1 cellular context compared by ENCODE assay signal in genomic region chr17:75078097-75079022, GRCh38.
A peak's percentile ranks its signal among the peaks of the same experiment; 100 is the strongest.
TF ChIP-seq lines count a peak whose summit lies in the region.

No MANE protein-coding gene starts in this region.

TF ChIP-seq in A549, 52 proteins besides CTCF, POLR2A, EP300 and RAD21 (continued from another document):
- no peak for TF ChIP-seq HES2 (IDR thresholded peaks at IDR 0.05)
- TF ChIP-seq KDM1A (IDR thresholded peaks at IDR 0.05; ENCODE audit: low read depth) = no peak
- no peak for TF ChIP-seq ZC3H11A (IDR thresholded peaks at IDR 0.05)
- TF ChIP-seq HOXA7 (CRISPR knock-in tag; IDR thresholded peaks at IDR 0.05) = no peak
- peak; percentile 93 for TF ChIP-seq MAX (IDR thresholded peaks at IDR 0.05)
- TF ChIP-seq MYC (IDR thresholded peaks at IDR 0.05; ENCODE audit: borderline replicate concordance, low read length) = peak; percentile 50; the same call in 1 of the 2 replicates
- TF ChIP-seq USF2 (IDR thresholded peaks at IDR 0.05) = no peak
- TF ChIP-seq HOXB13 (CRISPR knock-in tag; IDR thresholded peaks at IDR 0.05; ENCODE audit: low read depth) = no peak; the same call in 1 of the 2 replicates
- TF ChIP-seq NFE2L2 (conservative IDR thresholded peaks at IDR 0.05; ENCODE audit: low read length) = no peak
- peak; percentile 21; the same call in 1 of the 2 replicates for TF ChIP-seq GATA3 (IDR thresholded peaks at IDR 0.05; ENCODE audit: borderline replicate concordance)
- no peak for TF ChIP-seq BHLHE40 (IDR thresholded peaks at IDR 0.05; ENCODE audit: low read depth, low read length)
- 0 out of 2 replicates have a peak, but pooled peaks have one; percentile 65 for TF ChIP-seq HEYL (CRISPR knock-in tag; IDR thresholded peaks at IDR 0.05)
- no peak for TF ChIP-seq EHF (CRISPR knock-in tag; IDR thresholded peaks at IDR 0.05)
- peak; percentile 31; the same call in 1 of the 2 replicates for TF ChIP-seq FOSL2 (IDR thresholded peaks at IDR 0.05)
- TF ChIP-seq FOSL2 (CRISPR knock-in tag; IDR thresholded peaks at IDR 0.05) = peak; percentile 83
- TF ChIP-seq CBX2 (IDR thresholded peaks at IDR 0.05; ENCODE audit: borderline replicate concordance, low read depth) = no peak
- TF ChIP-seq ATOH8 (CRISPR knock-in tag; IDR thresholded peaks at IDR 0.05; ENCODE audit: low read depth) = peak; percentile 50; the same call in 1 of the 2 replicates
- no peak for TF ChIP-seq FOSB (CRISPR knock-in tag; IDR thresholded peaks at IDR 0.05)
- no peak for TF ChIP-seq RCOR1 (IDR thresholded peaks at IDR 0.05; ENCODE audit: low read depth, low read length)
